ENCODE assay signal across 9 cellular contexts in genomic region chr11:120547871-120548681, GRCh38. TPM values are rescaled to one million over a fixed set of nuclear protein-coding genes. Genes with fewer than 3 reads are reported as not detected.
DNase-seq lines count a peak whose midpoint lies in the region; ATAC-seq, FAIRE-seq and TF ChIP-seq lines count a peak whose summit lies in the region.
"Had no signal": no experiment of that assay in that cellular context is flagged by ENCODE, and none has a peak within 500 bp of the region (broad histone marks: within the 10 kb centered on the region; RNA-seq: fewer than 3 reads in every experiment).

No MANE protein-coding gene starts in this region.

- no peak for FAIRE-seq in H1 (lab: Jason Lieb, UNC)

- H4K20me1 ChIP-seq in HCT116 (ENCODE audit: insufficient read depth) (no peaks in the 10 kb centered on the region), H1 (replicated peaks in 1 of 2; ENCODE audit: control insufficient read depth in 1 of 2, insufficient read depth in 2 of 2, low read length in 2 of 2) (no peaks in the 10 kb centered on the region)

- H3K27ac ChIP-seq in HCT116 (ENCODE audit: low read depth, low read length) (peak overlapping the region; percentile 43), H1 (ENCODE audit: low read depth, low read length) (no peak overlapping the region)
- H3K27ac ChIP-seq: neutrophil had no signal

- H3K79me1 ChIP-seq in H1 (ENCODE audit: low read depth, low read length), result no peaks in the 10 kb centered on the region

- peak; percentile 75 for DNase-seq in HCT116 (ENCODE audit: low read depth, low spot score)
- DNase-seq in OCI-M1 (lab: John Stamatoyannopoulos, UW), result peak; percentile 61
- DNase-seq in H1 (ENCODE audit: low read depth in 1 of 2, low spot score in 2 of 2), result no peak
- DNase-seq in medulla oblongata (ENCODE audit: extremely low spot score), result peak; percentile 91
- DNase-seq in cortex of kidney (lab: John Stamatoyannopoulos, UW), result no peak
- no peak for DNase-seq in NCI-H510A (lab: John Stamatoyannopoulos, UW)

- H3K4me1 ChIP-seq in HCT116 (ENCODE audit: control insufficient read depth in 1 of 2, insufficient read depth in 2 of 2, low read length in 2 of 2) (peaks cover 35 to 36% of the 10 kb centered on the region in 2 experiments), H1 (replicated peaks in 1 of 4; ENCODE audit: control insufficient read depth in 3 of 4, insufficient read depth in 4 of 4, low read length in 3 of 4) (peaks cover 4 to 23% (median 12%) of the 10 kb centered on the region in 4 experiments)

- H3K9ac ChIP-seq in HCT116 (ENCODE audit: low read length), result peak overlapping the region; percentile 11; the same call in 1 of the 2 replicates
- H3K9ac ChIP-seq in H1 (replicated peaks in 1 of 4; ENCODE audit: extremely low read depth in 1 of 4, low read depth in 3 of 4, low read length in 3 of 4), result no peak overlapping the region

- no peak overlapping the region for H3K14ac ChIP-seq in H1 (ENCODE audit: insufficient read length)

- TF ChIP-seq POLR2A in HCT116 (IDR thresholded peaks at IDR 0.05; ENCODE audit: borderline replicate concordance, extremely low read depth, insufficient read depth, insufficient read length), result no peak
- no peak for TF ChIP-seq POLR2A in H1 (IDR thresholded peaks at IDR 0.05; ENCODE audit: control extremely low read depth in 1 of 2, low read depth in 2 of 2, low read length in 2 of 2)

- 81% methylated on average over 15 of the region's 15 CpGs; no CpG with 5 or more reads in 1 of the 2 experiments for WGBS in H1 (ENCODE audit: extremely low coverage in 1 of 2, insufficient coverage in 1 of 2, insufficient read length in 1 of 2, insufficient replicate concordance in 2 of 2, low coverage in 1 of 2, low lambda C conversion rate in 2 of 2, missing lambda C conversion rate in 1 of 2), 2 experiments

- no TSS peak for BruUV-seq in HCT116 (replicated peaks; lab: Mats Ljungman, UMichigan)

- H2BK120ac ChIP-seq in H1 (replicated peaks; ENCODE audit: low read depth, low read length), result no peak overlapping the region

- H3K79me2 ChIP-seq in HCT116 (ENCODE audit: insufficient read depth, low read length) (no peaks in the 10 kb centered on the region), H1 (ENCODE audit: control insufficient read depth in 1 of 2, insufficient read depth in 2 of 2, low read length in 2 of 2) (no peaks in the 10 kb centered on the region)

- H3K4ac ChIP-seq in H1 (replicated peaks; ENCODE audit: insufficient read length, low read depth, low read length), result no peak overlapping the region

- H4K8ac ChIP-seq in H1 (ENCODE audit: extremely low read depth, insufficient read depth, low read length), result no peak overlapping the region

- TF ChIP-seq EP300 in H1 (IDR thresholded peaks at IDR 0.05; ENCODE audit: borderline replicate concordance in 1 of 2, low read depth in 2 of 2, low read length in 2 of 2), result no peak

- H3K23me2 ChIP-seq in H1 (ENCODE audit: low read depth, low read length), result no peaks in the 10 kb centered on the region; the same call in 1 of the 2 replicates

- peak overlapping the region; percentile 68; the same call in 1 of the 2 replicates for H2BK12ac ChIP-seq in H1 (ENCODE audit: low read depth, low read length)

- no peak overlapping the region for H4K5ac ChIP-seq in H1 (ENCODE audit: insufficient read length, low read depth, low read length)

- H3K56ac ChIP-seq in H1 (replicated peaks; ENCODE audit: insufficient read length, low read depth, low read length), result no peak overlapping the region

- intact Hi-C loops in HCT116 (cut with micrococcal nuclease), result no loop called here

- no peak overlapping the region; the same call in none of the 2 replicates for H3K18ac ChIP-seq in H1 (ENCODE audit: extremely low read depth, low read length)

- CTCF ChIA-PET in HCT116 (lab: Charles Lee) (interaction anchor here (0.9 to 1.5 kb wide), 3 partner anchors 9 to 137 kb away, joined by 3 to 5 read pairs (median 4); no protein-coding TSS in a partner anchor), H1 (lab: Charles Lee; ENCODE audit: partially characterized antibody) (interaction anchor here (0.9 to 2.5 kb wide), 18 partner anchors 11 to 404 kb away, joined by 3 to 12 read pairs (median 4); partner anchors contain the start of gene GRIK4)

- H3K4me2 ChIP-seq in HCT116 (ENCODE audit: low read length) (peak overlapping the region; percentile 73), H1 (ENCODE audit: insufficient read depth in 1 of 2, low read depth in 2 of 2, low read length in 2 of 2) (no peak overlapping the region)

- H2BK20ac ChIP-seq in H1 (ENCODE audit: low read length), result 0 out of 2 replicates have a peak overlapping the region, but pooled peaks have one; percentile 24

- H3K23ac ChIP-seq in H1 (ENCODE audit: insufficient read length), result no peak overlapping the region

- H3K9me3 ChIP-seq in HCT116 (ENCODE audit: control insufficient read depth in 1 of 2, insufficient read depth in 1 of 2, low read depth in 1 of 2, low read length in 2 of 2) (no peaks in the 10 kb centered on the region), H1 (ENCODE audit: insufficient read depth in 2 of 2, low read depth in 1 of 2, low read length in 1 of 2) (no peaks in the 10 kb centered on the region)
- H3K9me3 ChIP-seq: neutrophil had no signal

- ATAC-seq in HCT116, result peak; percentile 84
- ATAC-seq in GM21825 (IDR thresholded peaks at IDR 0.05; ENCODE audit: unreplicated experiment), result no peak
- no peak for ATAC-seq in GM21619 (IDR thresholded peaks at IDR 0.05; ENCODE audit: unreplicated experiment)

- no peaks in the 10 kb centered on the region for H3K27me3 ChIP-seq in HCT116 (ENCODE audit: insufficient read depth, low read length)
- H3K27me3 ChIP-seq in H1 (replicated peaks in 1 of 4; ENCODE audit: control insufficient read depth in 3 of 4, extremely low read depth in 1 of 4, insufficient read depth in 3 of 4, low read length in 3 of 4), result no peaks in the 10 kb centered on the region; a peak in 1 of 7 replicates

- no peaks in the 10 kb centered on the region for H3K36me3 ChIP-seq in HCT116 (ENCODE audit: control insufficient read depth in 1 of 2, insufficient read depth in 2 of 2, low read length in 2 of 2)
- no peaks in the 10 kb centered on the region for H3K36me3 ChIP-seq in H1 (ENCODE audit: control insufficient read depth in 2 of 4, insufficient read depth in 4 of 4, low read length in 3 of 4)
- H3K36me3 ChIP-seq: neutrophil had no signal

- RAD21 ChIA-PET in HCT116 (lab: Charles Lee; ENCODE audit: low non-redundant PET in 1 of 2, low total read pairs in 2 of 2, uncharacterized antibody in 2 of 2, unreplicated experiment in 2 of 2), result interaction anchor here (0.5 to 0.6 kb wide), 2 partner anchors 308 to 405 kb away, joined by 3 read pairs; no protein-coding TSS in a partner anchor

- TF ChIP-seq CTCF in HCT116 (IDR thresholded peaks at IDR 0.05 in 2 of 3, conservative IDR thresholded peaks at IDR 0.05 in 1 of 3; ENCODE audit: borderline replicate concordance in 1 of 3, insufficient read depth in 1 of 3, low read depth in 2 of 3, low read length in 2 of 3), result peak in 2 of 3 experiments; percentile 15 to 37; a peak in 2 of 6 replicates
- TF ChIP-seq CTCF in H1 (IDR thresholded peaks at IDR 0.05; ENCODE audit: control extremely low read depth in 1 of 3, insufficient read depth in 1 of 3, low read depth in 1 of 3, low read length in 3 of 3), result peak in 2 of 3 experiments; percentile 21 to 43; a peak in 3 of 4 replicates

- POLR2A ChIA-PET in HCT116 (lab: Charles Lee) (interaction anchor here (1.6 to 1.7 kb wide), 2 partner anchors 11 to 15 kb away, joined by 4 to 5 read pairs; no protein-coding TSS in a partner anchor), H1 (lab: Charles Lee; ENCODE audit: partially characterized antibody) (interaction anchor here (0.5 to 1.4 kb wide), 4 partner anchors 15 to 117 kb away, joined by 3 to 4 read pairs (median 3); no protein-coding TSS in a partner anchor)

- H2AFZ ChIP-seq in HCT116 (ENCODE audit: low read depth, low read length, poor library complexity, severe bottlenecking) (peak overlapping the region; percentile 78), H1 (ENCODE audit: low read length) (no peak overlapping the region)

- H4K91ac ChIP-seq in H1 (replicated peaks; ENCODE audit: insufficient read length, low read length), result no peak overlapping the region

- H3K4me3 ChIP-seq in HCT116 (replicated peaks in 1 of 2; ENCODE audit: low read depth in 1 of 2, low read length in 2 of 2) (peak overlapping the region in 1 of 2 experiments; percentile 26; a peak in 1 of 4 replicates), H1 (ENCODE audit: extremely low read depth in 1 of 4, insufficient read depth in 2 of 4, low read depth in 3 of 4, low read length in 4 of 4) (no peak overlapping the region)

- H3K9me2 ChIP-seq in HCT116 (ENCODE audit: insufficient read depth), result no peaks in the 10 kb centered on the region

- H2BK15ac ChIP-seq in H1 (ENCODE audit: low read length), result peak overlapping the region; percentile 95; the same call in 1 of the 2 replicates

- peak overlapping the region; percentile 60; the same call in 1 of the 2 replicates for H2BK5ac ChIP-seq in H1 (ENCODE audit: low read depth, low read length)

- H2AK5ac ChIP-seq in H1 (ENCODE audit: low read depth, low read length), result peak overlapping the region; percentile 48; the same call in 1 of the 2 replicates

- TF ChIP-seq RAD21 in HCT116 (IDR thresholded peaks at IDR 0.05; ENCODE audit: low read depth), result no peak
- peak in 1 of 2 experiments; percentile 42; a peak in 1 of 4 replicates for TF ChIP-seq RAD21 in H1 (IDR thresholded peaks at IDR 0.05 in 1 of 2, conservative IDR thresholded peaks at IDR 0.05 in 1 of 2; ENCODE audit: low read depth in 2 of 2, low read length in 2 of 2)

TF ChIP-seq in HCT116, 20 proteins besides CTCF, POLR2A, EP300 and RAD21 (continues in another document):
- TF ChIP-seq SIN3A (IDR thresholded peaks at IDR 0.05; ENCODE audit: low read depth) (peak; percentile 95), CBX3 (IDR thresholded peaks at IDR 0.05; ENCODE audit: low read depth) (peak; percentile 91)

TF ChIP-seq in H1, 55 proteins besides CTCF, POLR2A, EP300 and RAD21 (continues in another document):
- TF ChIP-seq E2F6 (IDR thresholded peaks at IDR 0.05), result no peak

RNA-seq across cellular contexts. Expression of gene GRIK4, which starts 36.5 kb away (rescaled TPM):
- total RNA-seq in HCT116 (2021; ENCODE audit: unreplicated experiment), result 0.52 TPM
- 0.16 and 0.18 TPM in 2 replicates for polyA plus RNA-seq in HCT116 (2012)
- 2.4 and 2.9 TPM in 2 replicates for total RNA-seq in H1 (2021; fragmentation: NEBNext Ultra II Directional; extraction: Animal tissue kit (Norgen Biotek cat#: 25700))
- 1.2 and 2.2 TPM in 2 replicates for polyA plus RNA-seq in H1 (2011; rRNA removed)
- polyA plus RNA-seq in H1 (2011; cell fraction: cytosol; rRNA removed), result 1.1 TPM
- polyA plus RNA-seq in H1 (2011; cell fraction: nucleus; rRNA removed), result 3.3 TPM
- 1.5 to 1.8 TPM (median 1.6 TPM) in 4 replicates for polyA plus RNA-seq in H1 (2012, experiment 1 of 2)
- polyA plus RNA-seq in H1 (2012, experiment 2 of 2), result 0.89 TPM
- polyA plus RNA-seq in H1 (2013, experiment 1 of 2), result 2.0 TPM
- 2.2 TPM for polyA plus RNA-seq in H1 (2013, experiment 2 of 2)
- 2.3 and 4.4 TPM in 2 replicates for polyA minus RNA-seq in H1 (2011; rRNA and poly(A)+ RNA removed)
- polyA minus RNA-seq in H1 (2011; cell fraction: cytosol; rRNA and poly(A)+ RNA removed), result 2.8 TPM
- polyA minus RNA-seq in H1 (2011; cell fraction: nucleus; rRNA and poly(A)+ RNA removed), result 4.5 TPM

Comparison
In these comparisons a context has a peak if more than half of its experiments do, and no peak if none do; other contexts are left out.
1. DNase-seq: peak in HCT116 (single experiment), OCI-M1 (single experiment) and medulla oblongata (single experiment); none in H1 (0 of 2), cortex of kidney (single experiment) and NCI-H510A (single experiment).
2. Of the 16 proteins assayed by ChIP-seq in both H1 and HCT116: peak only in H1: none; only in HCT116: FOSL1, JUND, MAX, POLR2AphosphoS5, SIN3A and SP1; in both: CTCF; in neither: 8; mixed calls (peak in some experiments, not most) for 1.